ENCODE assay signal across 8 cellular contexts in genomic region chr2:69770193-69770702, GRCh38. TPM values are rescaled to one million over a fixed set of nuclear protein-coding genes. Genes with fewer than 3 reads are reported as not detected.
A peak's percentile ranks its signal among the peaks of the same experiment; 100 is the strongest.
DNase-seq lines count a peak whose midpoint lies in the region; ATAC-seq and TF ChIP-seq lines count a peak whose summit lies in the region.

No MANE protein-coding gene starts in this region.

- no peaks in the 10 kb centered on the region for H3K27me3 Mint-ChIP-seq in activated T-helper 1 cell treated with anti-CD3 and anti-CD28 coated beads, Interleukin-12 subunit alpha, Interleukin-12 subunit beta, Interleukin-2, Interleukin-4 antibody, amounts not matched to agents 30 ng/mL and 10 ng/mL and 1 ng/mL, durations not matched to agents 14 hours and 24 hours and 36 hours (ENCODE audit: insufficient read depth)

- ATAC-seq in heart right ventricle (peak; percentile 34 to 89 (median 80)), HG03571 (IDR thresholded peaks at IDR 0.05; ENCODE audit: unreplicated experiment) (no peak), GM18907 (IDR thresholded peaks at IDR 0.05; ENCODE audit: unreplicated experiment) (no peak)

- intact Hi-C loops in activated T-helper 1 cell treated with anti-CD3 and anti-CD28 coated beads, Interleukin-12 subunit alpha, Interleukin-12 subunit beta, Interleukin-2, Interleukin-4 antibody, amounts not matched to agents 30 ng/mL and 10 ng/mL and 1 ng/mL, durations not matched to agents 14 hours and 24 hours and 36 hours (cut with micrococcal nuclease) = loop anchor here (1.0 to 10.0 kb wide), 5 partner anchors 14 to 1025 kb away; partner anchors contain the start of gene ANXA4
- intact Hi-C loops in heart right ventricle (cut with DNase I) = no loop called here

- H3K9me3 ChIP-seq in heart right ventricle = no peaks in the 10 kb centered on the region

- peaks cover 80% of the 10 kb centered on the region for H3K4me1 Mint-ChIP-seq in activated T-helper 1 cell treated with anti-CD3 and anti-CD28 coated beads, Interleukin-12 subunit alpha, Interleukin-12 subunit beta, Interleukin-2, Interleukin-4 antibody, amounts not matched to agents 30 ng/mL and 10 ng/mL and 1 ng/mL, durations not matched to agents 14 hours and 24 hours and 36 hours (ENCODE audit: low read depth)

- H3K27ac Mint-ChIP-seq in activated T-helper 1 cell treated with anti-CD3 and anti-CD28 coated beads, Interleukin-12 subunit alpha, Interleukin-12 subunit beta, Interleukin-2, Interleukin-4 antibody, amounts not matched to agents 30 ng/mL and 10 ng/mL and 1 ng/mL, durations not matched to agents 14 hours and 24 hours and 36 hours = peak overlapping the region; percentile 81

- 84 to 86% methylated on average over 5 of the region's 5 CpGs for WGBS in heart right ventricle, 2 donors

- no peaks in the 10 kb centered on the region for H3K27me3 ChIP-seq in heart right ventricle

- peak overlapping the region in 5 of 10 donors; percentile 51 to 75 (median 60) for H3K27ac ChIP-seq in heart right ventricle

- H3K9me3 Mint-ChIP-seq in activated T-helper 1 cell treated with anti-CD3 and anti-CD28 coated beads, Interleukin-12 subunit alpha, Interleukin-12 subunit beta, Interleukin-2, Interleukin-4 antibody, amounts not matched to agents 30 ng/mL and 10 ng/mL and 1 ng/mL, durations not matched to agents 14 hours and 24 hours and 36 hours = no peaks in the 10 kb centered on the region

- peaks cover 0 to 55% (median 34%) of the 10 kb centered on the region in 9 donors for H3K4me1 ChIP-seq in heart right ventricle

- H3K36me3 ChIP-seq in heart right ventricle = no peaks in the 10 kb centered on the region

- H3K4me3 Mint-ChIP-seq in activated T-helper 1 cell treated with anti-CD3 and anti-CD28 coated beads, Interleukin-12 subunit alpha, Interleukin-12 subunit beta, Interleukin-2, Interleukin-4 antibody, amounts not matched to agents 30 ng/mL and 10 ng/mL and 1 ng/mL, durations not matched to agents 14 hours and 24 hours and 36 hours = peak overlapping the region; percentile 51

- H3K36me3 Mint-ChIP-seq in activated T-helper 1 cell treated with anti-CD3 and anti-CD28 coated beads, Interleukin-12 subunit alpha, Interleukin-12 subunit beta, Interleukin-2, Interleukin-4 antibody, amounts not matched to agents 30 ng/mL and 10 ng/mL and 1 ng/mL, durations not matched to agents 14 hours and 24 hours and 36 hours (ENCODE audit: low read depth) = peaks cover 26% of the 10 kb centered on the region

- no peak overlapping the region for H3K4me3 ChIP-seq in heart right ventricle

- TF ChIP-seq CTCF in heart right ventricle (IDR thresholded peaks at IDR 0.05) = no peak

- DNase-seq in CD1c-positive myeloid dendritic cell (ENCODE audit: extremely low spot score) (peak; percentile 83), HT1080 (ENCODE audit: low read depth) (peak; percentile 93), heart right ventricle (peak in 1 of 2 donors; percentile 13), NCI-H446 treated with DMSO at 0.1 percent for 48 hours (lab: John Stamatoyannopoulos, UW) (no peak)
- DNase-seq in activated T-helper 1 cell treated with anti-CD3 and anti-CD28 coated beads, Interleukin-12 subunit alpha, Interleukin-12 subunit beta, Interleukin-2, Interleukin-4 antibody, amounts not matched to agents 30 ng/mL and 10 ng/mL and 1 ng/mL, durations not matched to agents 14 hours and 24 hours and 36 hours (ENCODE audit: low spot score) = peak; percentile 26
- peak; percentile 47 for DNase-seq in stimulated activated CD8-positive, alpha-beta memory T cell treated with anti-CD3 and anti-CD28 coated beads, Interleukin-4, amount 100 ng/mL, for 48 hours

RNA-seq across cellular contexts. Expression of gene ANXA4, which starts 28.3 kb away (rescaled TPM):
- 24.6 and 36.2 TPM in 2 replicates for total RNA-seq in HT1080 (2014; rRNA removed; shearing (Covaris generic))
- 35.9 and 41.9 TPM in 2 replicates for polyA plus RNA-seq in HT1080 (2015; cell fraction: cytosol; rRNA removed)
- polyA plus RNA-seq in HT1080 (2015; cell fraction: nucleus; rRNA removed) = 45.9 and 56.2 TPM in 2 replicates
- total RNA-seq in activated T-helper 1 cell treated with anti-CD3 and anti-CD28 coated beads, Interleukin-12 subunit alpha, Interleukin-12 subunit beta, Interleukin-2, Interleukin-4 antibody, amounts not matched to agents 30 ng/mL and 10 ng/mL and 1 ng/mL, durations not matched to agents 14 hours and 24 hours and 36 hours = 36.2 and 38.0 TPM in 2 replicates
- 10 to 100 TPM; 17.9 to 36.7 (median 26.2) TPM for total RNA-seq in heart right ventricle
- polyA plus RNA-seq in heart right ventricle = 10 to 100 TPM; 12.0 to 20.2 TPM

RNA-seq across cellular contexts. Expression of gene GMCL1, which starts 59.2 kb away (rescaled TPM):
- 8.2 and 11.0 TPM in 2 replicates for total RNA-seq in HT1080 (2014; rRNA removed; shearing (Covaris generic))
- 17.0 and 19.9 TPM in 2 replicates for polyA plus RNA-seq in HT1080 (2015; cell fraction: cytosol; rRNA removed)
- 11.5 and 14.2 TPM in 2 replicates for polyA plus RNA-seq in HT1080 (2015; cell fraction: nucleus; rRNA removed)
- total RNA-seq in activated T-helper 1 cell treated with anti-CD3 and anti-CD28 coated beads, Interleukin-12 subunit alpha, Interleukin-12 subunit beta, Interleukin-2, Interleukin-4 antibody, amounts not matched to agents 30 ng/mL and 10 ng/mL and 1 ng/mL, durations not matched to agents 14 hours and 24 hours and 36 hours = 25.6 and 32.8 TPM in 2 replicates
- 1 to 10 TPM; 4.3 to 8.0 (median 5.1) TPM for total RNA-seq in heart right ventricle
- 1 to 10 TPM; 2.9 to 3.3 TPM for polyA plus RNA-seq in heart right ventricle

Comparison
In these comparisons a context has a peak if more than half of its experiments do, and no peak if none do; other contexts are left out.
1. ATAC-seq: peak in heart right ventricle (8 of 8); none in HG03571 (single experiment) and GM18907 (single experiment).